Comparison of ENCODE assay signal across 9 cellular contexts in the genomic region with DNA sequence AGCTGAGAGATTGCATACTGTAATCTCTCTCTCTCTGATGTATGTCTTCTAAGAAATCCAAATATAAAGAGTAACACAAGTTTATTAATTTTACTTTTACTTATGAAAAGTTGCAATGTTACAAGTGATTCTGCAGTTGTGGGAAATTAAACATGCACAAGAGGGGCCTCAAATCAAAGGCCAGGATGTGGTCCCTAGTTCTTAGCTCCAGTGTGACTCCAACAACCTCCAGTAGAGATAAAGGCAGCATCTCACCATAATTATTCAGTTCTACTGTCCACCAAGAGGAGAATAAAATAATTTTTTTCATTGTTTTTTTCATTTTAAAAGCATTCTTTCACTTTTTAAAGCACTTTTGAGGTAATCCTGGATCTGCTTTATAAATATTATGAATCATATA.
"Had no signal": no experiment of that assay in that cellular context is flagged by ENCODE, and none has a peak within 500 bp of the region (broad histone marks: within the 10 kb centered on the region; RNA-seq: fewer than 3 reads in every experiment).

No MANE protein-coding gene starts in this region.

- DNase-seq: GM23248, GOT3, H7, HFFc6 had no signal

- ATAC-seq: HCT116, HepG2 had no signal

- H2AFZ ChIP-seq: GM23248 had no signal

- H3K9me3 Mint-ChIP-seq: HFFc6, IgD-negative memory B cell had no signal

- H3K9me3 ChIP-seq: HAP-1 had no signal

- H3K36me3 ChIP-seq: HAP-1 had no signal

- H3K4me3 ChIP-seq: GM23248, HAP-1 had no signal

- H3K36me3 Mint-ChIP-seq: IgD-negative memory B cell had no signal

- H3K27ac Mint-ChIP-seq: HFFc6, IgD-negative memory B cell had no signal

- H3K27ac ChIP-seq: GM23248, HL-60 had no signal

- H3K4me1 ChIP-seq: HAP-1 had no signal

- H3K9ac ChIP-seq: GM23248 had no signal

- H3K27me3 Mint-ChIP-seq: IgD-negative memory B cell had no signal

- H3K4me1 Mint-ChIP-seq: IgD-negative memory B cell had no signal

- H3K4me3 Mint-ChIP-seq: HFFc6, IgD-negative memory B cell had no signal
